ENCODE assay signal across 9 cellular contexts in genomic region chr19:54162884-54163283, GRCh38. TPM values are rescaled to one million over a fixed set of nuclear protein-coding genes. Genes with fewer than 3 reads are reported as not detected.
DNase-seq lines count a peak whose midpoint lies in the region; ATAC-seq and TF ChIP-seq lines count a peak whose summit lies in the region.
"Had no signal": no experiment of that assay in that cellular context is flagged by ENCODE, and none has a peak within 500 bp of the region (broad histone marks: within the 10 kb centered on the region; RNA-seq: fewer than 3 reads in every experiment).

No MANE protein-coding gene starts in this region.

- TF ChIP-seq CTCF in heart left ventricle (IDR thresholded peaks at IDR 0.05) (no peak), left lung (IDR thresholded peaks at IDR 0.05) (no peak)

- TF ChIP-seq POLR2A in heart left ventricle (IDR thresholded peaks at IDR 0.05): no peak

- H3K27me3 Mint-ChIP-seq in activated naive CD8-positive, alpha-beta T cell: no peaks in the 10 kb centered on the region

- no peak for DNase-seq in heart left ventricle
- no peak for DNase-seq in cardiac septum (ENCODE audit: low spot score)
- DNase-seq in left lung: no peak
- DNase-seq in NCI-H2081 (lab: John Stamatoyannopoulos, UW): no peak
- DNase-seq in retina: no peak
- DNase-seq in NK-92 treated with Interleukin-12 subunit alpha and Interleukin-12 subunit beta, amount 100 ng/mL, for 24 hours (lab: John Stamatoyannopoulos, UW): no peak
- DNase-seq: kidney glomerular epithelial cell had no signal

- H3K9me3 Mint-ChIP-seq in activated naive CD8-positive, alpha-beta T cell (ENCODE audit: low read depth): no peaks in the 10 kb centered on the region

- H3K27ac Mint-ChIP-seq in activated naive CD8-positive, alpha-beta T cell: peak overlapping the region; percentile 66

- peak overlapping the region; percentile 89 for H3K4me3 Mint-ChIP-seq in activated naive CD8-positive, alpha-beta T cell

- ATAC-seq in heart left ventricle (no peak), left lung (no peak)

- 68 to 81% (median 76%) methylated on average over 14 of the region's 14 CpGs for WGBS in heart left ventricle, 4 donors
- WGBS in thymus: 75% methylated on average over 14 of the region's 14 CpGs

- peaks cover 0 to 16% (median 2%) of the 10 kb centered on the region in 9 donors for H3K27me3 ChIP-seq in heart left ventricle
- H3K27me3 ChIP-seq in left lung: peaks cover 0 to 9% of the 10 kb centered on the region in 2 donors
- peaks cover 6% of the 10 kb centered on the region for H3K27me3 ChIP-seq in thymus (ENCODE audit: control insufficient read depth, insufficient read depth)

- H3K36me3 Mint-ChIP-seq in activated naive CD8-positive, alpha-beta T cell: no peaks in the 10 kb centered on the region

- intact Hi-C loops in heart left ventricle (cut with DNase I): no loop called here
- intact Hi-C loops in cardiac septum (cut with DNase I): loop anchor here (5.0 kb wide), 1 partner anchor 39 kb away; the partner anchor contains the start of gene RPS9
- intact Hi-C loops in left lung (cut with DNase I): no loop called here

- H3K27ac ChIP-seq in heart left ventricle (peak overlapping the region in 4 of 12 donors; percentile 30 to 76 (median 44)), left lung (peak overlapping the region; percentile 4 to 83), thymus (ENCODE audit: low read depth) (peak overlapping the region; percentile 18)

- peaks cover 52% of the 10 kb centered on the region for H3K4me1 Mint-ChIP-seq in activated naive CD8-positive, alpha-beta T cell (ENCODE audit: low read depth)

- H3K4me1 ChIP-seq in heart left ventricle (peaks cover 4 to 57% (median 36%) of the 10 kb centered on the region in 12 donors), left lung (peaks cover 30 to 66% of the 10 kb centered on the region in 2 donors), thymus (ENCODE audit: control insufficient read depth, insufficient read depth, low read length) (peaks cover 20% of the 10 kb centered on the region)

- H3K4me3 ChIP-seq in heart left ventricle (peak overlapping the region in 9 of 12 donors; percentile 44 to 58 (median 50)), left lung (peak overlapping the region; percentile 25 to 50), thymus (ENCODE audit: low read length) (no peak overlapping the region)

- peaks cover 0 to 6% (median 3%) of the 10 kb centered on the region in 9 donors for H3K36me3 ChIP-seq in heart left ventricle
- peaks cover 0 to 4% of the 10 kb centered on the region in 2 donors for H3K36me3 ChIP-seq in left lung
- peaks cover 4% of the 10 kb centered on the region for H3K36me3 ChIP-seq in thymus (ENCODE audit: control insufficient read depth, insufficient read depth)

- H3K9me3 ChIP-seq in heart left ventricle: no peaks in the 10 kb centered on the region
- no peaks in the 10 kb centered on the region for H3K9me3 ChIP-seq in left lung
- H3K9me3 ChIP-seq in thymus (ENCODE audit: control insufficient read depth): no peaks in the 10 kb centered on the region

RNA-seq across cellular contexts. Expression of gene LENG1, which starts 3.4 kb away (rescaled TPM):
- total RNA-seq in heart left ventricle (1 to 10 TPM; 5.4 to 8.7 (median 6.8) TPM), cardiac septum (8.3 TPM), left lung (1 to 10 TPM; 5.4 to 6.5 TPM)
- polyA plus RNA-seq in heart left ventricle (10 to 100 TPM; 14.4 to 18.6 TPM), thymus (11.9 TPM)

RNA-seq across cellular contexts. Expression of gene TMC4, which starts 10.1 kb away (rescaled TPM):
- total RNA-seq in heart left ventricle: 1 to 10 TPM in 7 of 9 donors, under 1 TPM in 1, not detected in 1; 0.58 to 4.5 (median 2.1) TPM
- 1 to 10 TPM; 1.2 to 3.6 TPM for polyA plus RNA-seq in heart left ventricle
- total RNA-seq in cardiac septum: 4.3 TPM
- 10 to 100 TPM; 45.3 to 74.0 TPM for total RNA-seq in left lung
- 15.4 TPM for polyA plus RNA-seq in thymus

RNA-seq across cellular contexts. Expression of gene CNOT3, which starts 25.3 kb away (rescaled TPM):
- total RNA-seq in heart left ventricle (10 to 100 TPM; 12.6 to 28.2 (median 18.5) TPM), cardiac septum (22.3 TPM), left lung (10 to 100 TPM; 35.2 to 46.0 TPM)
- polyA plus RNA-seq in heart left ventricle (10 to 100 TPM; 14.2 to 18.1 TPM), thymus (27.8 TPM)

RNA-seq across cellular contexts. Expression of gene MBOAT7, which starts 26.5 kb away (rescaled TPM):
- total RNA-seq in heart left ventricle: 10 to 100 TPM; 11.3 to 37.3 (median 19.6) TPM
- polyA plus RNA-seq in heart left ventricle: 10 to 100 TPM in 1 of 2 donors, 1 to 10 TPM in 1; 9.8 to 25.6 TPM
- 24.3 TPM for total RNA-seq in cardiac septum
- total RNA-seq in left lung: 100 to 1,000 TPM in 1 of 2 donors, 10 to 100 TPM in 1; 98.5 to 102 TPM
- polyA plus RNA-seq in thymus: 24.6 TPM

RNA-seq across cellular contexts. Expression of gene TSEN34, which starts 28.2 kb away (rescaled TPM):
- total RNA-seq in heart left ventricle (10 to 100 TPM; 13.2 to 48.9 (median 23.5) TPM), cardiac septum (22.6 TPM), left lung (10 to 100 TPM; 32.2 to 34.4 TPM)
- polyA plus RNA-seq in heart left ventricle (10 to 100 TPM; 10.2 to 35.1 TPM), thymus (38.8 TPM)
